ENCODE assay signal across 8 cellular contexts in genomic region chr7:101817930-101818698, GRCh38. TPM values are rescaled to one million over a fixed set of nuclear protein-coding genes. Genes with fewer than 3 reads are reported as not detected.
DNase-seq lines count a peak whose midpoint lies in the region; ATAC-seq and TF ChIP-seq lines count a peak whose summit lies in the region.

No MANE protein-coding gene starts in this region.

- peak; percentile 67 for DNase-seq in CD1c-positive myeloid dendritic cell (ENCODE audit: extremely low spot score)
- no peak for DNase-seq in MM.1S
- no peak for DNase-seq in effector memory CD8-positive, alpha-beta T cell
- no peak for DNase-seq in neural crest cell (ENCODE audit: low read depth, low spot score)
- no peak for DNase-seq in mesenteric fat pad (ENCODE audit: low spot score)
- DNase-seq in RPMI8226, result no peak
- no peak for DNase-seq in SJCRH30

- H3K27me3 ChIP-seq in MM.1S (replicated peaks; ENCODE audit: insufficient read depth, low read length), result no peaks in the 10 kb centered on the region
- no peaks in the 10 kb centered on the region for H3K27me3 ChIP-seq in SJCRH30

- H3K4me2 ChIP-seq in MM.1S (ENCODE audit: low read depth, low read length), result peak overlapping the region; percentile 46; the same call in 1 of the 2 replicates

- ATAC-seq in effector memory CD8-positive, alpha-beta T cell (replicated peaks), result no peak
- ATAC-seq in HG02623 (IDR thresholded peaks at IDR 0.05; ENCODE audit: unreplicated experiment), result no peak

- peaks cover 58% of the 10 kb centered on the region for H3K79me2 ChIP-seq in MM.1S (ENCODE audit: low read length)

- no peak overlapping the region for H3K9ac ChIP-seq in MM.1S (ENCODE audit: low read length)

- H4K20me1 ChIP-seq in MM.1S (ENCODE audit: insufficient read depth, low read length), result peaks cover 24% of the 10 kb centered on the region

- H3F3A ChIP-seq in MM.1S (ENCODE audit: insufficient read depth, low read length), result peaks cover 9% of the 10 kb centered on the region

- H3K36me3 Mint-ChIP-seq in effector memory CD8-positive, alpha-beta T cell (ENCODE audit: insufficient read depth), result peaks cover 9% of the 10 kb centered on the region
- no peaks in the 10 kb centered on the region for H3K36me3 Mint-ChIP-seq in neural crest cell (ENCODE audit: low read depth)

- TF ChIP-seq CTCF in MM.1S (IDR thresholded peaks at IDR 0.05; ENCODE audit: low read length) (no peak), neural crest cell (conservative IDR thresholded peaks at IDR 0.05) (no peak)

- peaks cover 12 to 31% of the 10 kb centered on the region in 2 donors for H3K4me1 Mint-ChIP-seq in effector memory CD8-positive, alpha-beta T cell (ENCODE audit: low read depth in 2 of 2)
- H3K4me1 Mint-ChIP-seq in neural crest cell, result peaks cover 43% of the 10 kb centered on the region

- H3K27ac ChIP-seq in MM.1S (ENCODE audit: low read length) (no peak overlapping the region), SJCRH30 (no peak overlapping the region)

- peak overlapping the region; percentile 17; the same call in 1 of the 2 replicates for H3K4me3 ChIP-seq in MM.1S (ENCODE audit: low read length)
- H3K4me3 ChIP-seq in SJCRH30, result no peak overlapping the region

- H3K9me3 ChIP-seq in MM.1S (replicated peaks; ENCODE audit: insufficient read depth, low read length), result no peaks in the 10 kb centered on the region
- H3K9me3 ChIP-seq in SJCRH30 (replicated peaks), result no peaks in the 10 kb centered on the region

- H3K4me3 Mint-ChIP-seq in effector memory CD8-positive, alpha-beta T cell, result peak overlapping the region; percentile 69 to 71
- H3K4me3 Mint-ChIP-seq in neural crest cell, result peak overlapping the region; percentile 90

- H3K27me3 Mint-ChIP-seq in effector memory CD8-positive, alpha-beta T cell, result no peaks in the 10 kb centered on the region
- peaks cover 41% of the 10 kb centered on the region for H3K27me3 Mint-ChIP-seq in neural crest cell (ENCODE audit: low read depth)

- no peaks in the 10 kb centered on the region for H3K9me2 ChIP-seq in MM.1S (replicated peaks; ENCODE audit: insufficient read depth, low read length)

- no peaks in the 10 kb centered on the region for H3K9me3 Mint-ChIP-seq in effector memory CD8-positive, alpha-beta T cell
- no peaks in the 10 kb centered on the region for H3K9me3 Mint-ChIP-seq in neural crest cell

- no peak overlapping the region for H3K27ac Mint-ChIP-seq in effector memory CD8-positive, alpha-beta T cell
- H3K27ac Mint-ChIP-seq in neural crest cell (ENCODE audit: unreplicated experiment), result no peak overlapping the region

- H3K4me1 ChIP-seq in MM.1S (ENCODE audit: low read length) (no peaks in the 10 kb centered on the region; the same call in 1 of the 2 replicates), SJCRH30 (peaks cover 11% of the 10 kb centered on the region)

- H2AFZ ChIP-seq in MM.1S (ENCODE audit: low read length), result no peak overlapping the region

- H3K36me3 ChIP-seq in MM.1S (replicated peaks; ENCODE audit: insufficient read depth, low read length) (no peaks in the 10 kb centered on the region), SJCRH30 (no peaks in the 10 kb centered on the region)

RNA-seq across cellular contexts. Expression of gene CUX1, which starts 0.7 kb away (rescaled TPM):
- total RNA-seq in neural crest cell (56.0 and 60.0 TPM in 2 replicates), mesenteric fat pad (115 TPM)
- total RNA-seq in SJCRH30 (2014; rRNA removed; shearing (Covaris generic)), result 24.2 and 29.1 TPM in 2 replicates
